Comparison of ENCODE assay signal across 1 cellular context in the genomic region with DNA sequence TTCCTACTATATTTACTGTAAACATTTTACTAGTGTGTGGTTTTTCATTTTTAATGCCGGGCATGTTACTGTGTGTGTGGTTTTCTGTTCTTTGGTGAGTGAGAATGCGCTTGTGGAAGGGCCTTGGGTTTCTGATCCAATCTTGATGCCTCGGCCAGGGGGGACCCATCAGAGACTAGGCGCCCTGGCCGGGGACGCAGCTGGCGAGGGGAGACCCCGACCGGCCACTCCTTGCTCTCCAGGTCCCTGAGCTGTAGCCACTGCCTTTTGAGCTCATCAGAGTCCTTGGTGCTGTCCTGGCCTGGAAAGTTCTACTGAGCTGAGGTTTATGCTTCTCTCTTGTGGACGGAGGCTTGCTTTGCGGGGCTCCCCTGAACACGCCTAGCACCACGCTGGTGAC.
TF ChIP-seq lines count a peak whose summit lies in the region.

No MANE protein-coding gene starts in this region.

TF ChIP-seq in H1, 55 proteins besides CTCF, POLR2A, EP300 and RAD21:
- TF ChIP-seq, protein P1, sequence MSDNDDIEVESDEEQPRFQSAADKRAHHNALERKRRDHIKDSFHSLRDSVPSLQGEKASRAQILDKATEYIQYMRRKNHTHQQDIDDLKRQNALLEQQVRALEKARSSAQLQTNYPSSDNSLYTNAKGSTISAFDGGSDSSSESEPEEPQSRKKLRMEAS (IDR thresholded peaks at IDR 0.05), result no peak
- TF ChIP-seq CBX8 (IDR thresholded peaks at IDR 0.05; ENCODE audit: borderline replicate concordance, low read depth, low read length) (no peak), SP4 (IDR thresholded peaks at IDR 0.05; ENCODE audit: low read length) (no peak), PHF8 (conservative IDR thresholded peaks at IDR 0.05; ENCODE audit: low read depth, low read length) (no peak), RBBP5 (IDR thresholded peaks at IDR 0.05; ENCODE audit: borderline replicate concordance, low read depth, low read length) (no peak), SIN3A (conservative IDR thresholded peaks at IDR 0.05 in 1 of 2, IDR thresholded peaks at IDR 0.05 in 1 of 2; ENCODE audit: low read depth in 1 of 2, low read length in 2 of 2) (no peak), HDAC6 (IDR thresholded peaks at IDR 0.05; ENCODE audit: low read depth, low read length) (no peak), JUN (IDR thresholded peaks at IDR 0.05; ENCODE audit: low read depth, low read length) (no peak), RNF2 (IDR thresholded peaks at IDR 0.05; ENCODE audit: borderline replicate concordance, low read depth, low read length, missing control alignments, poor library complexity, severe bottlenecking) (no peak), EGR1 (IDR thresholded peaks at IDR 0.05; ENCODE audit: borderline replicate concordance, low read depth, low read length) (no peak), BRCA1 (IDR thresholded peaks at IDR 0.05; ENCODE audit: low read depth, low read length) (no peak), POU5F1 (IDR thresholded peaks at IDR 0.05; ENCODE audit: low read depth, low read length) (no peak), YY1 (IDR thresholded peaks at IDR 0.05; ENCODE audit: low read depth, low read length) (no peak), CHD2 (IDR thresholded peaks at IDR 0.05; ENCODE audit: low read length) (no peak), SAP30 (IDR thresholded peaks at IDR 0.05; ENCODE audit: insufficient read depth, insufficient replicate concordance, low read length) (no peak)
- TF ChIP-seq, protein P2, sequence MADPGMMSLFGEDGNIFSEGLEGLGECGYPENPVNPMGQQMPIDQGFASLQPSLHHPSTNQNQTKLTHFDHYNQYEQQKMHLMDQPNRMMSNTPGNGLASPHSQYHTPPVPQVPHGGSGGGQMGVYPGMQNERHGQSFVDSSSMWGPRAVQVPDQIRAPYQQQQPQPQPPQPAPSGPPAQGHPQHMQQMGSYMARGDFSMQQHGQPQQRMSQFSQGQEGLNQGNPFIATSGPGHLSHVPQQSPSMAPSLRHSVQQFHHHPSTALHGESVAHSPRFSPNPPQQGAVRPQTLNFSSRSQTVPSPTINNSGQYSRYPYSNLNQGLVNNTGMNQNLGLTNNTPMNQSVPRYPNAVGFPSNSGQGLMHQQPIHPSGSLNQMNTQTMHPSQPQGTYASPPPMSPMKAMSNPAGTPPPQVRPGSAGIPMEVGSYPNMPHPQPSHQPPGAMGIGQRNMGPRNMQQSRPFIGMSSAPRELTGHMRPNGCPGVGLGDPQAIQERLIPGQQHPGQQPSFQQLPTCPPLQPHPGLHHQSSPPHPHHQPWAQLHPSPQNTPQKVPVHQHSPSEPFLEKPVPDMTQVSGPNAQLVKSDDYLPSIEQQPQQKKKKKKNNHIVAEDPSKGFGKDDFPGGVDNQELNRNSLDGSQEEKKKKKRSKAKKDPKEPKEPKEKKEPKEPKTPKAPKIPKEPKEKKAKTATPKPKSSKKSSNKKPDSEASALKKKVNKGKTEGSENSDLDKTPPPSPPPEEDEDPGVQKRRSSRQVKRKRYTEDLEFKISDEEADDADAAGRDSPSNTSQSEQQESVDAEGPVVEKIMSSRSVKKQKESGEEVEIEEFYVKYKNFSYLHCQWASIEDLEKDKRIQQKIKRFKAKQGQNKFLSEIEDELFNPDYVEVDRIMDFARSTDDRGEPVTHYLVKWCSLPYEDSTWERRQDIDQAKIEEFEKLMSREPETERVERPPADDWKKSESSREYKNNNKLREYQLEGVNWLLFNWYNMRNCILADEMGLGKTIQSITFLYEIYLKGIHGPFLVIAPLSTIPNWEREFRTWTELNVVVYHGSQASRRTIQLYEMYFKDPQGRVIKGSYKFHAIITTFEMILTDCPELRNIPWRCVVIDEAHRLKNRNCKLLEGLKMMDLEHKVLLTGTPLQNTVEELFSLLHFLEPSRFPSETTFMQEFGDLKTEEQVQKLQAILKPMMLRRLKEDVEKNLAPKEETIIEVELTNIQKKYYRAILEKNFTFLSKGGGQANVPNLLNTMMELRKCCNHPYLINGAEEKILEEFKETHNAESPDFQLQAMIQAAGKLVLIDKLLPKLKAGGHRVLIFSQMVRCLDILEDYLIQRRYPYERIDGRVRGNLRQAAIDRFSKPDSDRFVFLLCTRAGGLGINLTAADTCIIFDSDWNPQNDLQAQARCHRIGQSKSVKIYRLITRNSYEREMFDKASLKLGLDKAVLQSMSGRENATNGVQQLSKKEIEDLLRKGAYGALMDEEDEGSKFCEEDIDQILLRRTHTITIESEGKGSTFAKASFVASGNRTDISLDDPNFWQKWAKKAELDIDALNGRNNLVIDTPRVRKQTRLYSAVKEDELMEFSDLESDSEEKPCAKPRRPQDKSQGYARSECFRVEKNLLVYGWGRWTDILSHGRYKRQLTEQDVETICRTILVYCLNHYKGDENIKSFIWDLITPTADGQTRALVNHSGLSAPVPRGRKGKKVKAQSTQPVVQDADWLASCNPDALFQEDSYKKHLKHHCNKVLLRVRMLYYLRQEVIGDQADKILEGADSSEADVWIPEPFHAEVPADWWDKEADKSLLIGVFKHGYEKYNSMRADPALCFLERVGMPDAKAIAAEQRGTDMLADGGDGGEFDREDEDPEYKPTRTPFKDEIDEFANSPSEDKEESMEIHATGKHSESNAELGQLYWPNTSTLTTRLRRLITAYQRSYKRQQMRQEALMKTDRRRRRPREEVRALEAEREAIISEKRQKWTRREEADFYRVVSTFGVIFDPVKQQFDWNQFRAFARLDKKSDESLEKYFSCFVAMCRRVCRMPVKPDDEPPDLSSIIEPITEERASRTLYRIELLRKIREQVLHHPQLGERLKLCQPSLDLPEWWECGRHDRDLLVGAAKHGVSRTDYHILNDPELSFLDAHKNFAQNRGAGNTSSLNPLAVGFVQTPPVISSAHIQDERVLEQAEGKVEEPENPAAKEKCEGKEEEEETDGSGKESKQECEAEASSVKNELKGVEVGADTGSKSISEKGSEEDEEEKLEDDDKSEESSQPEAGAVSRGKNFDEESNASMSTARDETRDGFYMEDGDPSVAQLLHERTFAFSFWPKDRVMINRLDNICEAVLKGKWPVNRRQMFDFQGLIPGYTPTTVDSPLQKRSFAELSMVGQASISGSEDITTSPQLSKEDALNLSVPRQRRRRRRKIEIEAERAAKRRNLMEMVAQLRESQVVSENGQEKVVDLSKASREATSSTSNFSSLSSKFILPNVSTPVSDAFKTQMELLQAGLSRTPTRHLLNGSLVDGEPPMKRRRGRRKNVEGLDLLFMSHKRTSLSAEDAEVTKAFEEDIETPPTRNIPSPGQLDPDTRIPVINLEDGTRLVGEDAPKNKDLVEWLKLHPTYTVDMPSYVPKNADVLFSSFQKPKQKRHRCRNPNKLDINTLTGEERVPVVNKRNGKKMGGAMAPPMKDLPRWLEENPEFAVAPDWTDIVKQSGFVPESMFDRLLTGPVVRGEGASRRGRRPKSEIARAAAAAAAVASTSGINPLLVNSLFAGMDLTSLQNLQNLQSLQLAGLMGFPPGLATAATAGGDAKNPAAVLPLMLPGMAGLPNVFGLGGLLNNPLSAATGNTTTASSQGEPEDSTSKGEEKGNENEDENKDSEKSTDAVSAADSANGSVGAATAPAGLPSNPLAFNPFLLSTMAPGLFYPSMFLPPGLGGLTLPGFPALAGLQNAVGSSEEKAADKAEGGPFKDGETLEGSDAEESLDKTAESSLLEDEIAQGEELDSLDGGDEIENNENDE (IDR thresholded peaks at IDR 0.05; ENCODE audit: insufficient replicate concordance, low read length), result no peak
- TF ChIP-seq, protein P3, sequence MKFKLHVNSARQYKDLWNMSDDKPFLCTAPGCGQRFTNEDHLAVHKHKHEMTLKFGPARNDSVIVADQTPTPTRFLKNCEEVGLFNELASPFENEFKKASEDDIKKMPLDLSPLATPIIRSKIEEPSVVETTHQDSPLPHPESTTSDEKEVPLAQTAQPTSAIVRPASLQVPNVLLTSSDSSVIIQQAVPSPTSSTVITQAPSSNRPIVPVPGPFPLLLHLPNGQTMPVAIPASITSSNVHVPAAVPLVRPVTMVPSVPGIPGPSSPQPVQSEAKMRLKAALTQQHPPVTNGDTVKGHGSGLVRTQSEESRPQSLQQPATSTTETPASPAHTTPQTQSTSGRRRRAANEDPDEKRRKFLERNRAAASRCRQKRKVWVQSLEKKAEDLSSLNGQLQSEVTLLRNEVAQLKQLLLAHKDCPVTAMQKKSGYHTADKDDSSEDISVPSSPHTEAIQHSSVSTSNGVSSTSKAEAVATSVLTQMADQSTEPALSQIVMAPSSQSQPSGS (IDR thresholded peaks at IDR 0.05; ENCODE audit: low read length), result no peak
